In the genomic region with DNA sequence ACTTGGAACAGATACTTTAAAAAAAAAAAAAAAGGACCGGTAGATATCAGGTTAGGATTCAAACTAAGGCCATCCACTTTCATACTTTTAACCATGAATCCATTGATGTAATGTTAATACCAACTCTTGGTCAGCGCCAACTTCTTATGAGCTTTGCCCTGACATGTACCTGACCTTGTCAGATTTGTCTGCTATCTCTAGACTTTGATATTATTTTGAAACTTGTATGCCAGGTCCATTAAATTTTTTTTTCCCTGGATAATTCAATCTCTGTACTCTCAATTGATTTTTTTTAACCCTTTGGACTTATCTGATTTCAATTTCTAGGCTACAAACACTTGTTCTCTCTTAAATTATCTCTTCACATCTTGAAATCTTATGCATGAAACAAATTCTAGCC, we compare ENCODE assay signal across 1 cellular context.
TF ChIP-seq lines count a peak whose summit lies in the region.

No MANE protein-coding gene starts in this region.

TF ChIP-seq in HepG2, 621 proteins besides CTCF, POLR2A, EP300 and RAD21:
- TF ChIP-seq ZNF652 (CRISPR knock-in tag; IDR thresholded peaks at IDR 0.05; ENCODE audit: borderline replicate concordance, low read depth): peak; percentile 67; the same call in 1 of the 2 replicates
- TF ChIP-seq, protein P1, sequence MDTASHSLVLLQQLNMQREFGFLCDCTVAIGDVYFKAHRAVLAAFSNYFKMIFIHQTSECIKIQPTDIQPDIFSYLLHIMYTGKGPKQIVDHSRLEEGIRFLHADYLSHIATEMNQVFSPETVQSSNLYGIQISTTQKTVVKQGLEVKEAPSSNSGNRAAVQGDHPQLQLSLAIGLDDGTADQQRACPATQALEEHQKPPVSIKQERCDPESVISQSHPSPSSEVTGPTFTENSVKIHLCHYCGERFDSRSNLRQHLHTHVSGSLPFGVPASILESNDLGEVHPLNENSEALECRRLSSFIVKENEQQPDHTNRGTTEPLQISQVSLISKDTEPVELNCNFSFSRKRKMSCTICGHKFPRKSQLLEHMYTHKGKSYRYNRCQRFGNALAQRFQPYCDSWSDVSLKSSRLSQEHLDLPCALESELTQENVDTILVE (CRISPR knock-in tag; IDR thresholded peaks at IDR 0.05): no peak
